ENCODE assay signal across 19 cellular contexts in genomic region chr6:5314191-5314865, GRCh38. TPM values are rescaled to one million over a fixed set of nuclear protein-coding genes. Genes with fewer than 3 reads are reported as not detected.
DNase-seq lines count a peak whose midpoint lies in the region; ATAC-seq and TF ChIP-seq lines count a peak whose summit lies in the region.
"Had no signal": no experiment of that assay in that cellular context is flagged by ENCODE, and none has a peak within 500 bp of the region (broad histone marks: within the 10 kb centered on the region; RNA-seq: fewer than 3 reads in every experiment).

No MANE protein-coding gene starts in this region.

- H3K79me2 ChIP-seq in smooth muscle cell (ENCODE audit: low read depth), result peaks cover 8% of the 10 kb centered on the region

- H3K9me3 ChIP-seq in body of pancreas (no peaks in the 10 kb centered on the region), smooth muscle cell (replicated peaks; ENCODE audit: low read depth) (no peaks in the 10 kb centered on the region)
- H3K9me3 ChIP-seq: gastroesophageal sphincter, left ventricle myocardium inferior, sigmoid colon had no signal

- TF ChIP-seq CTCF in GM10248 (IDR thresholded peaks at IDR 0.05; ENCODE audit: control extremely low read depth, extremely low read depth, low read depth, missing control alignments), result no peak
- TF ChIP-seq CTCF in body of pancreas (IDR thresholded peaks at IDR 0.05), result no peak
- no peak for TF ChIP-seq CTCF in smooth muscle cell (IDR thresholded peaks at IDR 0.05; ENCODE audit: borderline replicate concordance, insufficient read depth, poor library complexity, severe bottlenecking)

- peaks cover 10% of the 10 kb centered on the region for H3F3A ChIP-seq in smooth muscle cell (ENCODE audit: low read depth)

- CTCF ChIA-PET in GM10248 (lab: Yijun Ruan, JAX), result interaction anchor here (1.2 to 2.3 kb wide), 2 partner anchors 11 to 32 kb away, joined by 3 to 18 read pairs; no protein-coding TSS in a partner anchor

- intact Hi-C loops in body of pancreas (cut with DNase I), result no loop called here
- intact Hi-C loops in Right ventricle myocardium inferior (cut with DNase I), result no loop called here

- TF ChIP-seq POLR2A in body of pancreas (IDR thresholded peaks at IDR 0.05), result no peak

- no peak overlapping the region for H3K4me2 ChIP-seq in smooth muscle cell

- no peaks in the 10 kb centered on the region for H3K36me3 ChIP-seq in body of pancreas (replicated peaks in 1 of 2; ENCODE audit: insufficient read depth in 1 of 2, low read depth in 2 of 2)
- H3K36me3 ChIP-seq in smooth muscle cell (ENCODE audit: low read depth), result no peaks in the 10 kb centered on the region
- H3K36me3 ChIP-seq: brain microvascular endothelial cell, gastroesophageal sphincter, left ventricle myocardium inferior, sigmoid colon had no signal

- H3K27me3 ChIP-seq in body of pancreas, result no peaks in the 10 kb centered on the region
- no peaks in the 10 kb centered on the region for H3K27me3 ChIP-seq in smooth muscle cell (ENCODE audit: low read depth)
- H3K27me3 ChIP-seq: brain microvascular endothelial cell, gastroesophageal sphincter, sigmoid colon had no signal

- no peak overlapping the region for H3K9ac ChIP-seq in smooth muscle cell (ENCODE audit: low read depth)

- peaks cover 2% of the 10 kb centered on the region for H4K20me1 ChIP-seq in smooth muscle cell (ENCODE audit: low read depth)

- H3K4me1 ChIP-seq in body of pancreas (no peaks in the 10 kb centered on the region), smooth muscle cell (ENCODE audit: low read depth) (no peaks in the 10 kb centered on the region)

- no peak overlapping the region for H2AFZ ChIP-seq in smooth muscle cell (ENCODE audit: low read depth)

- DNase-seq in GM10248 (ENCODE audit: extremely low spot score) (peak; percentile 34), caudate nucleus (lab: John Stamatoyannopoulos, UW) (peak in 23 of 61 donors; percentile 5 to 67 (median 26)), body of pancreas (no peak), kidney tubule cell (ENCODE audit: low spot score) (no peak), Right ventricle myocardium inferior (ENCODE audit: missing footprints) (no peak), smooth muscle cell (lab: John Stamatoyannopoulos, UW; ENCODE audit: unreplicated experiment) (no peak)
- DNase-seq: activated naive CD4-positive, alpha-beta T cell treated with anti-CD3 and anti-CD28 coated beads for 36 hours; brain microvascular endothelial cell; COR-L47; dermis blood vessel endothelial cell; EL; KBM-7; left ventricle myocardium inferior; NCI-H1092; SHP77 treated with DMSO at 0.1 percent for 48 hours; sigmoid colon had no signal

- POLR2A ChIA-PET in GM10248 (lab: Yijun Ruan, JAX), result no interaction called here

- 77 to 78% methylated on average over 4 of the region's 4 CpGs for WGBS in body of pancreas, 2 donors
- WGBS in smooth muscle cell (ENCODE audit: low lambda C conversion rate), result 90% methylated on average over 4 of the region's 4 CpGs

- ATAC-seq in GM18861 (IDR thresholded peaks at IDR 0.05; ENCODE audit: unreplicated experiment) (peak; percentile 90), HG02588 (IDR thresholded peaks at IDR 0.05; ENCODE audit: unreplicated experiment) (peak; percentile 66), body of pancreas (no peak), Right ventricle myocardium inferior (no peak)
- ATAC-seq: gastroesophageal sphincter had no signal

- peak overlapping the region; percentile 53 for H3K27ac ChIP-seq in caudate nucleus (ENCODE audit: low read depth, low read length)
- no peak overlapping the region for H3K27ac ChIP-seq in body of pancreas
- no peak overlapping the region for H3K27ac ChIP-seq in smooth muscle cell (ENCODE audit: low read depth)
- H3K27ac ChIP-seq: brain microvascular endothelial cell, gastroesophageal sphincter, left ventricle myocardium inferior, sigmoid colon had no signal

- H3K4me3 ChIP-seq in body of pancreas (no peak overlapping the region), smooth muscle cell (no peak overlapping the region)
- H3K4me3 ChIP-seq: gastroesophageal sphincter, left ventricle myocardium inferior, sigmoid colon had no signal

RNA-seq across cellular contexts. Expression of gene FARS2, which starts 53.0 kb away (rescaled TPM):
- 1 to 10 TPM; 6.5 to 9.6 TPM for total RNA-seq in body of pancreas
- total RNA-seq in Right ventricle myocardium inferior, result 20.5 TPM
- total RNA-seq in smooth muscle cell, result 9.6 and 14.2 TPM in 2 replicates
- 9.5 and 13.2 TPM in 2 replicates for polyA plus RNA-seq in smooth muscle cell

RNA-seq across cellular contexts. Expression of gene LYRM4, which starts 53.6 kb away (rescaled TPM):
- total RNA-seq in body of pancreas (10 to 100 TPM; 15.3 to 18.5 TPM), Right ventricle myocardium inferior (23.3 TPM), smooth muscle cell (16.1 and 27.1 TPM in 2 replicates)
- polyA plus RNA-seq in smooth muscle cell, result 25.0 and 26.1 TPM in 2 replicates

Comparison
In these comparisons a context has a peak if more than half of its experiments do, and no peak if none do; other contexts are left out.
1. ATAC-seq: peak in GM18861 (single experiment) and HG02588 (single experiment); none in body of pancreas (single experiment) and Right ventricle myocardium inferior (single experiment).